9 cellular contexts compared by ENCODE assay signal in genomic region chr17:80277751-80278671, GRCh38. TPM values are rescaled to one million over a fixed set of nuclear protein-coding genes. Genes with fewer than 3 reads are reported as not detected.
DNase-seq lines count a peak whose midpoint lies in the region; ATAC-seq, FAIRE-seq and TF ChIP-seq lines count a peak whose summit lies in the region.
"Had no signal": no experiment of that assay in that cellular context is flagged by ENCODE, and none has a peak within 500 bp of the region (broad histone marks: within the 10 kb centered on the region; RNA-seq: fewer than 3 reads in every experiment).

No MANE protein-coding gene starts in this region.

- FAIRE-seq in GM12891 (lab: Jason Lieb, UNC) (no peak), HTR-8/SVneo (lab: Jason Lieb, UNC) (no peak)

- H3K27ac Mint-ChIP-seq in stimulated activated naive CD8-positive, alpha-beta T cell treated with anti-CD3 and anti-CD28 coated beads, Interleukin-15, amount 100 ng/mL, for 72 hours, result peak overlapping the region; percentile 46 to 82

- peaks cover 92% of the 10 kb centered on the region for H3K4me1 Mint-ChIP-seq in stimulated activated naive CD8-positive, alpha-beta T cell treated with anti-CD3 and anti-CD28 coated beads, Interleukin-15, amount 100 ng/mL, for 72 hours

- H3K27me3 Mint-ChIP-seq in stimulated activated naive CD8-positive, alpha-beta T cell treated with anti-CD3 and anti-CD28 coated beads, Interleukin-15, amount 100 ng/mL, for 72 hours, result no peaks in the 10 kb centered on the region

- no peak for DNase-seq in stimulated activated naive CD8-positive, alpha-beta T cell treated with anti-CD3 and anti-CD28 coated beads, Interleukin-15, amount 100 ng/mL, for 72 hours
- DNase-seq in stimulated activated naive CD8-positive, alpha-beta T cell treated with anti-CD3 and anti-CD28 coated beads, Interleukin-15, Interleukin-2, amounts not matched to agents 100 U/mL and 50 U/mL, for 24 hours, result no peak
- DNase-seq in dermis blood vessel endothelial cell (peak; percentile 37), midbrain (lab: John Stamatoyannopoulos, UW) (peak; percentile 43), GF-D8 (lab: John Stamatoyannopoulos, UW) (no peak), GM12891 (ENCODE audit: insufficient read length, low spot score) (no peak), HTR-8/SVneo (ENCODE audit: insufficient read length, low spot score) (no peak)
- DNase-seq: colonic mucosa had no signal

- TF ChIP-seq POLR2A in GM12891 (IDR thresholded peaks at IDR 0.05; ENCODE audit: low read depth, low read length), result no peak

- ATAC-seq in stimulated activated naive CD8-positive, alpha-beta T cell treated with anti-CD3 and anti-CD28 coated beads, Interleukin-15, amount 100 ng/mL, for 72 hours, result peak; percentile 8
- ATAC-seq in stimulated activated naive CD8-positive, alpha-beta T cell treated with anti-CD3 and anti-CD28 coated beads, Interleukin-15, Interleukin-2, amounts not matched to agents 100 U/mL and 50 U/mL, for 24 hours, result no peak
- ATAC-seq in HG03280 (IDR thresholded peaks at IDR 0.05; ENCODE audit: unreplicated experiment), result no peak

- H3K9me3 Mint-ChIP-seq in stimulated activated naive CD8-positive, alpha-beta T cell treated with anti-CD3 and anti-CD28 coated beads, Interleukin-15, amount 100 ng/mL, for 72 hours, result no peaks in the 10 kb centered on the region

- no peak overlapping the region for H3K4me3 Mint-ChIP-seq in stimulated activated naive CD8-positive, alpha-beta T cell treated with anti-CD3 and anti-CD28 coated beads, Interleukin-15, amount 100 ng/mL, for 72 hours

TF ChIP-seq in GM12891, 5 proteins besides CTCF, POLR2A, EP300 and RAD21:
- no peak for TF ChIP-seq TAF1 (IDR thresholded peaks at IDR 0.05; ENCODE audit: low read depth, low read length)
- TF ChIP-seq PAX5 (IDR thresholded peaks at IDR 0.05; ENCODE audit: insufficient read depth, low read length, severe bottlenecking), result no peak
- TF ChIP-seq POU2F2 (IDR thresholded peaks at IDR 0.05; ENCODE audit: low read depth, low read length), result no peak
- no peak for TF ChIP-seq SPI1 (IDR thresholded peaks at IDR 0.05; ENCODE audit: low read depth, low read length)
- TF ChIP-seq POLR2AphosphoS5 (IDR thresholded peaks at IDR 0.05; ENCODE audit: low read depth, low read length), result no peak

RNA-seq across cellular contexts. Expression of gene RNF213, which starts 17.4 kb away (rescaled TPM):
- total RNA-seq in dermis blood vessel endothelial cell, result 111 and 162 TPM in 2 replicates
- polyA plus RNA-seq in GM12891 (2012; ENCODE audit: low read depth, missing spikeins), result 55.7 TPM

RNA-seq across cellular contexts. Expression of gene SLC26A11, which starts 57.8 kb away (rescaled TPM):
- total RNA-seq in dermis blood vessel endothelial cell, result 13.3 and 14.8 TPM in 2 replicates
- 1.9 TPM for polyA plus RNA-seq in GM12891 (2012; ENCODE audit: low read depth, missing spikeins)

RNA-seq across cellular contexts. Expression of gene SGSH, which starts 57.9 kb away (rescaled TPM):
- total RNA-seq in dermis blood vessel endothelial cell, result 14.3 and 20.3 TPM in 2 replicates
- polyA plus RNA-seq in GM12891 (2012; ENCODE audit: low read depth, missing spikeins), result 14.0 TPM

Comparison
In these comparisons a context has a peak if more than half of its experiments do, and no peak if none do; other contexts are left out.
1. DNase-seq: peak in dermis blood vessel endothelial cell (single experiment) and midbrain (single experiment); none in stimulated activated naive CD8-positive, alpha-beta T cell treated with anti-CD3 and anti-CD28 coated beads, Interleukin-15, amount 100 ng/mL, for 72 hours (0 of 2), stimulated activated naive CD8-positive, alpha-beta T cell treated with anti-CD3 and anti-CD28 coated beads, Interleukin-15, Interleukin-2, amounts not matched to agents 100 U/mL and 50 U/mL, for 24 hours (single experiment), GF-D8 (single experiment), GM12891 (single experiment) and HTR-8/SVneo (single experiment).